Comparison of ENCODE assay signal across 12 cellular contexts in the genomic region with DNA sequence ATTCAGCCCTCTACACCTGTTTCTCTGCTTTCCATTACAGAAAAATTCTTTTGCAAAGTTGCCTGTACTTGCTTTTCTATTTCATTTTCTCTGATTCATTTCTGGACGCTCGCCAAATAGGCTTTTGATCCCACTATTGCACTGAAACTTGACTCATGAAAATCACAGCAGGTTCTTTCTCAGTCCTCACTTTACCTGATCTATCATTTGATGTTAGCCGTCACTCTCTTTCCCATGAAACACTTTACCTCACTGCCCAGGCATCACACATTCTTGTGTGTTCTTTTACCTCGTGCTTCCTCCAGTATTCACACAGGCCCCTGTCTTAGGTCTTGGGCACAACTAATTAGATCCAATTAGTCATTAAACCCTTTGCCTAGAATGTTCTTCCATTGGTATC.
"Had no signal": no experiment of that assay in that cellular context is flagged by ENCODE, and none has a peak within 500 bp of the region (broad histone marks: within the 10 kb centered on the region; RNA-seq: fewer than 3 reads in every experiment).

No MANE protein-coding gene starts in this region.

- H3K4me1 ChIP-seq: body of pancreas, heart left ventricle, left lung, pancreas had no signal

- H3K27me3 Mint-ChIP-seq: dendritic cell treated with granulocyte-macrophage colony-stimulating factor and Interleukin-4, amounts not matched to agents 40 ng/mL and 50 ng/mL, for 4 days had no signal

- ATAC-seq: body of pancreas; heart left ventricle; left lung; pancreas; stimulated activated naive CD8-positive, alpha-beta T cell treated with anti-CD3 and anti-CD28 coated beads, Interleukin-15, amount 100 ng/mL, for 72 hours had no signal

- H3K27ac ChIP-seq: body of pancreas, heart left ventricle, left lung, pancreas had no signal

- H3K4me1 Mint-ChIP-seq: activated naive CD4-positive, alpha-beta T cell treated with anti-CD3 and anti-CD28 coated beads, Interleukin-2, amount 50 U/mL, for 24 hours; memory B cell; neural crest cell; stimulated activated naive CD8-positive, alpha-beta T cell treated with anti-CD3 and anti-CD28 coated beads, Interleukin-15, amount 100 ng/mL, for 72 hours had no signal

- H3K4me3 Mint-ChIP-seq: activated naive CD4-positive, alpha-beta T cell treated with anti-CD3 and anti-CD28 coated beads, Interleukin-2, amount 50 U/mL, for 24 hours; dendritic cell treated with granulocyte-macrophage colony-stimulating factor and Interleukin-4, amounts not matched to agents 40 ng/mL and 50 ng/mL, for 4 days; memory B cell; neural crest cell; stimulated activated naive CD8-positive, alpha-beta T cell treated with anti-CD3 and anti-CD28 coated beads, Interleukin-15, amount 100 ng/mL, for 72 hours had no signal

- H3K36me3 Mint-ChIP-seq: activated naive CD4-positive, alpha-beta T cell treated with anti-CD3 and anti-CD28 coated beads, Interleukin-2, amount 50 U/mL, for 24 hours; memory B cell had no signal

- DNase-seq: activated CD4-positive, CD25-positive, alpha-beta regulatory T cell; body of pancreas; foreskin melanocyte; heart left ventricle; left lung; pancreas; stimulated activated CD4-positive, alpha-beta T cell treated with anti-CD3 and anti-CD28 coated beads, Interleukin-4, amount 100 ng/mL, for 4 hours; stimulated activated naive CD8-positive, alpha-beta T cell treated with anti-CD3 and anti-CD28 coated beads, Interleukin-15, amount 100 ng/mL, for 72 hours had no signal

- H3K9me3 Mint-ChIP-seq: activated naive CD4-positive, alpha-beta T cell treated with anti-CD3 and anti-CD28 coated beads, Interleukin-2, amount 50 U/mL, for 24 hours; dendritic cell treated with granulocyte-macrophage colony-stimulating factor and Interleukin-4, amounts not matched to agents 40 ng/mL and 50 ng/mL, for 4 days; memory B cell; neural crest cell; stimulated activated naive CD8-positive, alpha-beta T cell treated with anti-CD3 and anti-CD28 coated beads, Interleukin-15, amount 100 ng/mL, for 72 hours had no signal

- H3K27ac Mint-ChIP-seq: activated naive CD4-positive, alpha-beta T cell treated with anti-CD3 and anti-CD28 coated beads, Interleukin-2, amount 50 U/mL, for 24 hours; dendritic cell treated with granulocyte-macrophage colony-stimulating factor and Interleukin-4, amounts not matched to agents 40 ng/mL and 50 ng/mL, for 4 days; memory B cell; stimulated activated naive CD8-positive, alpha-beta T cell treated with anti-CD3 and anti-CD28 coated beads, Interleukin-15, amount 100 ng/mL, for 72 hours had no signal

- H3K36me3 ChIP-seq: heart left ventricle, left lung, pancreas had no signal

- H3K4me3 ChIP-seq: body of pancreas, heart left ventricle, left lung, pancreas had no signal

- H3K27me3 ChIP-seq: body of pancreas, pancreas had no signal
